ENCODE assay signal across 14 cellular contexts in genomic region chr15:87764461-87765236, GRCh38.
DNase-seq lines count a peak whose midpoint lies in the region; ATAC-seq and TF ChIP-seq lines count a peak whose summit lies in the region.
"Had no signal": no experiment of that assay in that cellular context is flagged by ENCODE, and none has a peak within 500 bp of the region (broad histone marks: within the 10 kb centered on the region; RNA-seq: fewer than 3 reads in every experiment).

No MANE protein-coding gene starts in this region.

- no peak overlapping the region for H3K23ac ChIP-seq in H9 (ENCODE audit: insufficient read length, low read depth, low read length)

- H4K5ac ChIP-seq in H9 (ENCODE audit: insufficient read length, low read depth, low read length) = no peak overlapping the region

- no peak overlapping the region for H4K8ac ChIP-seq in H9 (replicated peaks; ENCODE audit: insufficient read length, low read depth, low read length)

- no peak overlapping the region for H3K4me3 Mint-ChIP-seq in H9
- H3K4me3 Mint-ChIP-seq in endodermal cell = no peak overlapping the region
- H3K4me3 Mint-ChIP-seq: activated CD4-positive, alpha-beta memory T cell treated with anti-CD3 and anti-CD28 coated beads for 36 hours; activated naive CD8-positive, alpha-beta T cell treated with anti-CD3 and anti-CD28 coated beads, Interleukin-2, amount 10 ng/mL, durations not matched to agents 7 days and 5 days had no signal

- peak overlapping the region in 2 of 3 experiments; percentile 22 to 24; a peak in 3 of 7 replicates for H3K27ac Mint-ChIP-seq in H9
- H3K27ac Mint-ChIP-seq in endodermal cell = peak overlapping the region; percentile 92
- H3K27ac Mint-ChIP-seq: activated CD4-positive, alpha-beta memory T cell treated with anti-CD3 and anti-CD28 coated beads for 36 hours; activated naive CD8-positive, alpha-beta T cell treated with anti-CD3 and anti-CD28 coated beads, Interleukin-2, amount 10 ng/mL, durations not matched to agents 7 days and 5 days had no signal

- no peaks in the 10 kb centered on the region for H3K79me2 ChIP-seq in H9 (ENCODE audit: insufficient read depth, low read length)

- H4K20me1 ChIP-seq in H9 (ENCODE audit: control insufficient read depth, insufficient read depth, insufficient read length) = no peaks in the 10 kb centered on the region

- H3K56ac ChIP-seq in H9 (ENCODE audit: insufficient read length, low read depth, low read length) = no peak overlapping the region

- no peak overlapping the region for H2BK20ac ChIP-seq in H9 (ENCODE audit: low read depth, low read length, poor library complexity, severe bottlenecking)

- H3T11ph ChIP-seq in H9 (ENCODE audit: low read length) = no peak overlapping the region

- H3K27me3 ChIP-seq in H9 (ENCODE audit: insufficient read depth, low read length) = no peaks in the 10 kb centered on the region
- H3K27me3 ChIP-seq in endodermal cell (ENCODE audit: control insufficient read depth, insufficient read depth, low read length, poor library complexity, severe bottlenecking) = no peaks in the 10 kb centered on the region
- no peaks in the 10 kb centered on the region for H3K27me3 ChIP-seq in upper lobe of left lung

- no peaks in the 10 kb centered on the region for H3K79me1 ChIP-seq in H9 (ENCODE audit: insufficient read depth, low read depth, low read length, poor library complexity, severe bottlenecking)

- DNase-seq in H9 (no peak), SK-N-DZ (ENCODE audit: low spot score) (peak; percentile 75), endodermal cell (peak; percentile 59), renal cortical epithelial cell (ENCODE audit: low read depth) (peak; percentile 93), upper lobe of left lung (no peak), Kasumi-1 (lab: John Stamatoyannopoulos, UW) (no peak)
- DNase-seq in stimulated activated CD4-positive, alpha-beta T cell treated with anti-CD3 and anti-CD28 coated beads, Interleukin-15, amount 100 ng/mL, for 24 hours = no peak
- DNase-seq: activated CD4-positive, alpha-beta memory T cell treated with anti-CD3 and anti-CD28 coated beads for 36 hours; activated naive CD8-positive, alpha-beta T cell treated with anti-CD3 and anti-CD28 coated beads, Interleukin-2, amount 10 ng/mL, durations not matched to agents 7 days and 5 days; NCI-H1930 had no signal

- H3K4me3 ChIP-seq in endodermal cell (ENCODE audit: low read length) (peak overlapping the region; percentile 64), upper lobe of left lung (no peak overlapping the region)
- H3K4me3 ChIP-seq: lung, SK-N-MC had no signal

- H3K4me1 ChIP-seq in H9 (ENCODE audit: insufficient read depth, low read length) = no peaks in the 10 kb centered on the region; the same call in 1 of the 2 replicates
- peaks cover 14% of the 10 kb centered on the region for H3K4me1 ChIP-seq in endodermal cell (ENCODE audit: control insufficient read depth, insufficient read depth, low read length)
- H3K4me1 ChIP-seq in upper lobe of left lung = peaks cover 14 to 23% (median 16%) of the 10 kb centered on the region in 4 donors

- no peak overlapping the region for H4K91ac ChIP-seq in H9 (ENCODE audit: insufficient read length, low read depth, low read length)

- no peaks in the 10 kb centered on the region for H3K9me3 ChIP-seq in H9 (ENCODE audit: control insufficient read depth, low read depth, low read length)
- H3K9me3 ChIP-seq in endodermal cell (ENCODE audit: control insufficient read depth, low read length) = no peaks in the 10 kb centered on the region
- no peaks in the 10 kb centered on the region for H3K9me3 ChIP-seq in upper lobe of left lung

- no peaks in the 10 kb centered on the region for H3K23me2 ChIP-seq in H9 (ENCODE audit: insufficient read length, low read depth, low read length, poor library complexity, severe bottlenecking)

- no peak for TF ChIP-seq POLR2A in upper lobe of left lung (IDR thresholded peaks at IDR 0.05)

- H2BK120ac ChIP-seq in H9 (ENCODE audit: low read depth, low read length, poor library complexity, severe bottlenecking) = no peak overlapping the region

- WGBS in H9 (ENCODE audit: extremely low coverage, insufficient read length, low lambda C conversion rate) = no CpG with 5 or more reads among the region's 4 CpGs
- WGBS in endodermal cell (ENCODE audit: insufficient coverage in 1 of 2, insufficient read length in 1 of 2), 2 experiments = 32 to 41% methylated on average over 4 of the region's 4 CpGs
- WGBS in upper lobe of left lung, 2 donors = 74 to 76% methylated on average over 4 of the region's 4 CpGs

- H3K4ac ChIP-seq in H9 (ENCODE audit: low read depth, low read length) = no peak overlapping the region

- no peak for TF ChIP-seq EP300 in upper lobe of left lung (IDR thresholded peaks at IDR 0.05)

- H3K9ac ChIP-seq in H9 (ENCODE audit: extremely low read depth, insufficient read length, low read length) (no peak overlapping the region), endodermal cell (ENCODE audit: extremely low read depth, low read length, poor library complexity, severe bottlenecking) (peak overlapping the region; percentile 37)

- TF ChIP-seq CTCF in H9 (conservative IDR thresholded peaks at IDR 0.05) = no peak
- TF ChIP-seq CTCF in endodermal cell (conservative IDR thresholded peaks at IDR 0.05) = no peak
- no peak for TF ChIP-seq CTCF in upper lobe of left lung (IDR thresholded peaks at IDR 0.05)

- no peak overlapping the region for H2BK12ac ChIP-seq in H9 (ENCODE audit: insufficient read length, low read depth, low read length)

- H3K4me2 ChIP-seq in H9 (ENCODE audit: insufficient read depth, insufficient read length, low read length) = no peak overlapping the region

- H2BK5ac ChIP-seq in H9 (ENCODE audit: insufficient read length, low read length) = no peak overlapping the region

- H3K9me3 Mint-ChIP-seq in H9 (no peaks in the 10 kb centered on the region), endodermal cell (peaks cover under 1% of the 10 kb centered on the region)
- H3K9me3 Mint-ChIP-seq: activated CD4-positive, alpha-beta memory T cell treated with anti-CD3 and anti-CD28 coated beads for 36 hours had no signal

- H3K36me3 ChIP-seq in endodermal cell (ENCODE audit: control insufficient read depth, insufficient read depth, low read length) (no peaks in the 10 kb centered on the region), upper lobe of left lung (no peaks in the 10 kb centered on the region)

- peaks cover 18% of the 10 kb centered on the region in 2 experiments for H3K4me1 Mint-ChIP-seq in H9
- peaks cover 34% of the 10 kb centered on the region for H3K4me1 Mint-ChIP-seq in endodermal cell

- ATAC-seq in GM21390 (IDR thresholded peaks at IDR 0.05; ENCODE audit: unreplicated experiment) (no peak), upper lobe of left lung (ENCODE audit: low FRiP score in 2 of 2) (no peak)
- ATAC-seq: sciatic nerve had no signal

- H2AFZ ChIP-seq in H9 (ENCODE audit: low read length) = no peak overlapping the region

- no peak overlapping the region for H2BK15ac ChIP-seq in H9 (ENCODE audit: low read depth, low read length)

- H3K27ac ChIP-seq in H9 (ENCODE audit: insufficient read length, low read depth, low read length) (no peak overlapping the region), endodermal cell (ENCODE audit: low read depth, low read length) (no peak overlapping the region), upper lobe of left lung (no peak overlapping the region)
- H3K27ac ChIP-seq: SK-N-MC had no signal

- H3K36me3 Mint-ChIP-seq in H9 (ENCODE audit: insufficient read depth in 1 of 3, low read depth in 3 of 3) (no peaks in the 10 kb centered on the region), endodermal cell (ENCODE audit: low read depth) (no peaks in the 10 kb centered on the region)
- H3K36me3 Mint-ChIP-seq: activated CD4-positive, alpha-beta memory T cell treated with anti-CD3 and anti-CD28 coated beads for 36 hours had no signal

- H3K14ac ChIP-seq in H9 (ENCODE audit: insufficient read depth, low read length) = no peak overlapping the region

- no peak overlapping the region for H3K18ac ChIP-seq in H9 (ENCODE audit: insufficient read length, low read depth, low read length)

- H2AK5ac ChIP-seq in H9 (ENCODE audit: insufficient read length, low read length) = no peak overlapping the region

- H3K27me3 Mint-ChIP-seq in H9 (ENCODE audit: low read depth) (peaks cover 2% of the 10 kb centered on the region), endodermal cell (ENCODE audit: insufficient read depth) (peaks cover 5% of the 10 kb centered on the region)
- H3K27me3 Mint-ChIP-seq: activated naive CD8-positive, alpha-beta T cell treated with anti-CD3 and anti-CD28 coated beads, Interleukin-2, amount 10 ng/mL, durations not matched to agents 7 days and 5 days had no signal

Comparison
In these comparisons a context has a peak if more than half of its experiments do, and no peak if none do; other contexts are left out.
1. DNase-seq: peak in SK-N-DZ (single experiment), endodermal cell (single experiment) and renal cortical epithelial cell (single experiment); none in H9 (single experiment), upper lobe of left lung (0 of 2), Kasumi-1 (0 of 2) and stimulated activated CD4-positive, alpha-beta T cell treated with anti-CD3 and anti-CD28 coated beads, Interleukin-15, amount 100 ng/mL, for 24 hours (single experiment).